ENCODE assay signal across 30 cellular contexts in the genomic region with DNA sequence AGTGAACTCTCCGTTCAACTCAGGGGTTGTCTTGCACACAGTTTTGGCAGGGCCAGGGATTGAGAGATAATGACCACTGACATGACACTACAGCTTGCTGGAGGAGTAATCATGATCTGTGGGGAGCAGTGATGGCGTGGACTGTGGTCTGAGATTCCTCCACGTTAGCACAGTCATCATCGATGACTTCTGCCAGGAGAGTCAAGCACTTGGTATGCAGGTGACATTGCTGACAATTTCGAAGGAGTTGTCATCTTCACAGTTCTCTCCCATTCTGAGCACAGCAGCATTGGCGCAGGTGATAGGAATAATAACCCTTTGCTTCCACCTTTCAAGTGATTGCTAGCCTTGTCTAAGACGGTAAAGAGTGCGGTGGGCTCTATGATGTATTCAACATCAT.
"Had no signal": no experiment of that assay in that cellular context is flagged by ENCODE, and none has a peak within 500 bp of the region (broad histone marks: within the 10 kb centered on the region; RNA-seq: fewer than 3 reads in every experiment).

No MANE protein-coding gene starts in this region.

- H3K4me2 ChIP-seq: smooth muscle cell had no signal

- ATAC-seq: activated CD8-positive, alpha-beta T cell treated with anti-CD3 and anti-CD28 coated beads for 36 hours; activated naive CD4-positive, alpha-beta T cell treated with anti-CD3 and anti-CD28 coated beads, Interleukin-2, amount 50 U/mL, for 72 hours; activated T-cell treated with anti-CD3 and anti-CD28 coated beads, Interleukin-2, amount 50 U/mL, for 4 hours; left lung; lower lobe of right lung; pancreas; stimulated activated naive CD8-positive, alpha-beta T cell treated with anti-CD3 and anti-CD28 coated beads, Interleukin-15, amount 100 ng/mL, for 72 hours had no signal

- H3K4me1 ChIP-seq: esophagus squamous epithelium, left lung, lower lobe of right lung, pancreas, prostate gland, sigmoid colon, upper lobe of left lung had no signal

- H3K27me3 ChIP-seq: esophagus squamous epithelium, left lung, pancreas, sigmoid colon, upper lobe of left lung had no signal

- H3K4me3 Mint-ChIP-seq: activated CD4-positive, alpha-beta T cell treated with anti-CD3 and anti-CD28 coated beads, Interleukin-2, amount 10 ng/mL, durations not matched to agents 24 days and 14 days; activated CD8-positive, alpha-beta T cell treated with anti-CD3 and anti-CD28 coated beads for 36 hours; activated T-cell treated with anti-CD3 and anti-CD28 coated beads, Interleukin-2, amount 50 U/mL, for 4 hours; stimulated activated memory B cell treated with anti-CD40 and anti-IgM and Interleukin-4, amounts not matched to agents 10 μg/mL and 1 μg/mL and 100 μg/mL, for 72 hours; stimulated activated naive CD8-positive, alpha-beta T cell treated with anti-CD3 and anti-CD28 coated beads, Interleukin-15, amount 100 ng/mL, for 72 hours had no signal

- DNase-seq: activated CD8-positive, alpha-beta T cell treated with anti-CD3 and anti-CD28 coated beads for 36 hours; activated naive CD4-positive, alpha-beta T cell; activated T-cell treated with anti-CD3 and anti-CD28 coated beads, Interleukin-2, amount 50 U/mL, for 4 hours; anterior cingulate cortex; dermis blood vessel endothelial cell; effector CD4-positive, alpha-beta T cell; esophagus squamous epithelium; foreskin melanocyte; kidney glomerular epithelial cell; left lung; lower lobe of right lung; mucosa of descending colon; pancreas; retina; sigmoid colon; stimulated activated CD4-positive, alpha-beta T cell treated with anti-CD3 and anti-CD28 coated beads, Interleukin-1b, Interleukin-23, amount 100 ng/mL, for 48 hours; stimulated activated CD4-positive, alpha-beta T cell treated with anti-CD3 and anti-CD28 coated beads, Interleukin-4, amount 100 ng/mL, for 4 hours; stimulated activated CD8-positive, alpha-beta memory T cell treated with anti-CD3 and anti-CD28 coated beads, Interleukin-4, amount 100 ng/mL, for 48 hours; stimulated activated naive CD8-positive, alpha-beta T cell treated with anti-CD3 and anti-CD28 coated beads, Interleukin-15, amount 100 ng/mL, for 72 hours; substantia nigra; T-helper 9 cell; upper lobe of left lung had no signal

- H3K36me3 ChIP-seq: left lung, lower lobe of right lung, pancreas, prostate gland, sigmoid colon, upper lobe of left lung had no signal

- H3K27me3 Mint-ChIP-seq: activated CD4-positive, alpha-beta T cell treated with anti-CD3 and anti-CD28 coated beads, Interleukin-2, amount 10 ng/mL, durations not matched to agents 24 days and 14 days; stimulated activated memory B cell treated with anti-CD40 and anti-IgM and Interleukin-4, amounts not matched to agents 10 μg/mL and 1 μg/mL and 100 μg/mL, for 72 hours had no signal

- H3K9me3 Mint-ChIP-seq: activated CD8-positive, alpha-beta T cell treated with anti-CD3 and anti-CD28 coated beads for 36 hours; activated naive CD4-positive, alpha-beta T cell treated with anti-CD3 and anti-CD28 coated beads, Interleukin-2, amount 50 U/mL, for 72 hours; activated T-cell treated with anti-CD3 and anti-CD28 coated beads, Interleukin-2, amount 50 U/mL, for 4 hours; stimulated activated memory B cell treated with anti-CD40 and anti-IgM and Interleukin-4, amounts not matched to agents 10 μg/mL and 1 μg/mL and 100 μg/mL, for 72 hours; stimulated activated naive CD8-positive, alpha-beta T cell treated with anti-CD3 and anti-CD28 coated beads, Interleukin-15, amount 100 ng/mL, for 72 hours had no signal

- H3K4me3 ChIP-seq: esophagus squamous epithelium, left lung, lower lobe of right lung, mucosa of descending colon, pancreas, prostate gland, sigmoid colon, smooth muscle cell, upper lobe of left lung had no signal

- H3K27ac Mint-ChIP-seq: activated CD4-positive, alpha-beta T cell treated with anti-CD3 and anti-CD28 coated beads, Interleukin-2, amount 10 ng/mL, durations not matched to agents 24 days and 14 days; activated CD8-positive, alpha-beta T cell treated with anti-CD3 and anti-CD28 coated beads for 36 hours; activated naive CD4-positive, alpha-beta T cell treated with anti-CD3 and anti-CD28 coated beads, Interleukin-2, amount 50 U/mL, for 72 hours; stimulated activated memory B cell treated with anti-CD40 and anti-IgM and Interleukin-4, amounts not matched to agents 10 μg/mL and 1 μg/mL and 100 μg/mL, for 72 hours; stimulated activated naive CD8-positive, alpha-beta T cell treated with anti-CD3 and anti-CD28 coated beads, Interleukin-15, amount 100 ng/mL, for 72 hours had no signal

- FAIRE-seq: colon, pancreas, TTC549 had no signal

- H3K27ac ChIP-seq: esophagus squamous epithelium, left lung, lower lobe of right lung, pancreas, prostate gland, sigmoid colon, upper lobe of left lung, VCaP had no signal
